Comparison of ENCODE assay signal across 27 cellular contexts in the genomic region with DNA sequence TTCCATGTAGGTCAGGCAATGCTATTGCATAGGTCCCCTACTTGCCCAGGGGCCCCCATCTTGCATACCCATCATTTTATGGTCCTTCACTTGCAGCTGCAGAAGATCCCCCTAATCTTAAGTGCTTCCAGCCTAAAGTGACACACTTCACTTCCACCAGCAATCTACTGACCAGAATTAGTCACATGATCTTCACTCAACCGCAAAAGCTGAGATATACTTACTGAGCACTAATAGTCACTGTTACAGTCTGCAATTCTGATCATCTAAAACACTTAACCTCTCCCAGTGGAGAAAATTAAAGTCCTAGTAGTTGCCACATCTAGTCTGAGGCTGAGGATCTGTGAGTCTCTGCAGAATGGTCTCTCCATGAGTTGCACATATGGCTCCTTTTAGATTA.
"Had no signal": no experiment of that assay in that cellular context is flagged by ENCODE, and none has a peak within 500 bp of the region (broad histone marks: within the 10 kb centered on the region; RNA-seq: fewer than 3 reads in every experiment).

No MANE protein-coding gene starts in this region.

- H3K27me3 ChIP-seq: adrenal gland, body of pancreas, esophagus muscularis mucosa, foreskin keratinocyte, ovary, stomach, thyroid gland, upper lobe of left lung had no signal

- H3K4me1 ChIP-seq: adrenal gland, body of pancreas, foreskin keratinocyte, thyroid gland had no signal

- H3K36me3 ChIP-seq: adrenal gland, esophagus muscularis mucosa, ovary, stomach, thyroid gland, upper lobe of left lung had no signal

- H3K4me3 ChIP-seq: adrenal gland, body of pancreas, esophagus muscularis mucosa, ovary, skin epidermis, stomach, thyroid gland, upper lobe of left lung had no signal

- ATAC-seq: body of pancreas; foreskin keratinocyte; naive thymus-derived CD4-positive, alpha-beta T cell; sciatic nerve; stimulated activated naive B cell treated with anti-CD40 and anti-IgM and Interleukin-4, amounts not matched to agents 10 μg/mL and 1 μg/mL and 100 μg/mL, for 72 hours had no signal

- H3K27ac ChIP-seq: adrenal gland, body of pancreas, esophagus muscularis mucosa, foreskin keratinocyte, ovary, skin epidermis, stomach, thyroid gland, upper lobe of left lung, VCaP had no signal

- DNase-seq: activated CD4-positive, alpha-beta T cell treated with anti-CD3 and anti-CD28 coated beads for 4 hours; activated CD4-positive, alpha-beta T cell treated with anti-CD3 and anti-CD28 coated beads, Interleukin-2, amount 50 U/mL, for 4 hours; activated CD8-positive, alpha-beta memory T cell treated with anti-CD3 and anti-CD28 coated beads for 24 hours; activated effector memory CD4-positive, alpha-beta T cell treated with Interleukin-2 at 50 U/mL for 16 hours; activated naive CD4-positive, alpha-beta T cell treated with anti-CD3 and anti-CD28 coated beads for 36 hours; activated naive CD8-positive, alpha-beta T cell treated with anti-CD3 and anti-CD28 coated beads for 36 hours; adrenal gland; aorta; body of pancreas; dermis blood vessel endothelial cell; effector CD4-positive, alpha-beta T cell; foreskin keratinocyte; left cardiac atrium; mammary epithelial cell; naive thymus-derived CD4-positive, alpha-beta T cell; ovary; retina; stimulated activated CD4-positive, alpha-beta T cell treated with anti-CD3 and anti-CD28 coated beads, Interleukin-1b, Interleukin-23, amount 100 ng/mL, for 48 hours; stimulated activated naive B cell treated with anti-CD40 and anti-IgM and Interleukin-4, amounts not matched to agents 10 μg/mL and 1 μg/mL and 100 μg/mL, for 72 hours; stomach; T-helper 2 cell; thyroid gland; upper lobe of left lung had no signal

- H3K9me3 ChIP-seq: adrenal gland, body of pancreas, esophagus muscularis mucosa, ovary, stomach, thyroid gland, upper lobe of left lung had no signal
